In genomic region chrX:153608821-153609220, GRCh38 we compare ENCODE assay signal across 18 cellular contexts. TPM values are rescaled to one million over a fixed set of nuclear protein-coding genes. Genes with fewer than 3 reads are reported as not detected.
"Had no signal": no experiment of that assay in that cellular context is flagged by ENCODE, and none has a peak within 500 bp of the region (broad histone marks: within the 10 kb centered on the region; RNA-seq: fewer than 3 reads in every experiment).

No MANE protein-coding gene starts in this region.

- FAIRE-seq: endometrium, keratinocyte, pancreas, urothelium cell line had no signal

- DNase-seq: activated CD4-positive, alpha-beta T cell treated with anti-CD3 and anti-CD28 coated beads for 1 hour; activated CD4-positive, alpha-beta T cell treated with anti-CD3 and anti-CD28 coated beads, Interleukin-2, amount 50 U/mL, for 4 hours; activated naive CD4-positive, alpha-beta T cell treated with Interleukin-2 at 50 U/mL for 16 hours; activated naive CD8-positive, alpha-beta T cell treated with anti-CD3 and anti-CD28 coated beads, Interleukin-2, amount 50 U/mL, for 24 hours; gastrocnemius medialis; left lung; mammary epithelial cell; pancreas; sigmoid colon; stimulated activated CD4-positive, alpha-beta T cell treated with anti-CD3 and anti-CD28 coated beads, Interleukin-1b, Interleukin-23, amount 100 ng/mL, for 48 hours; T1000; thyroid gland had no signal

- H3K9me3 Mint-ChIP-seq: activated naive CD8-positive, alpha-beta T cell treated with anti-CD3 and anti-CD28 coated beads, Interleukin-2, amount 50 U/mL, for 24 hours; activated T-helper 17 cell treated with anti-CD3 and anti-CD28 coated beads, Interleukin-2, amount 50 U/mL, for 72 hours had no signal

- H3K4me1 ChIP-seq: pancreas had no signal

- H3K36me3 ChIP-seq: gastrocnemius medialis, left lung, pancreas, sigmoid colon, thyroid gland had no signal

- ATAC-seq: activated naive CD8-positive, alpha-beta T cell treated with anti-CD3 and anti-CD28 coated beads, Interleukin-2, amount 50 U/mL, for 24 hours; activated T-helper 17 cell treated with anti-CD3 and anti-CD28 coated beads, Interleukin-2, amount 50 U/mL, for 72 hours; gastrocnemius medialis; left lung; pancreas had no signal

- H3K36me3 Mint-ChIP-seq: T-cell had no signal

- H3K27me3 ChIP-seq: thyroid gland had no signal

- H3K27ac ChIP-seq: gastrocnemius medialis, left lung, pancreas, sigmoid colon, thyroid gland had no signal

- H3K4me1 Mint-ChIP-seq: activated T-helper 17 cell treated with anti-CD3 and anti-CD28 coated beads, Interleukin-2, amount 50 U/mL, for 72 hours had no signal

- H3K27ac Mint-ChIP-seq: activated naive CD8-positive, alpha-beta T cell treated with anti-CD3 and anti-CD28 coated beads, Interleukin-2, amount 50 U/mL, for 24 hours; activated T-helper 17 cell treated with anti-CD3 and anti-CD28 coated beads, Interleukin-2, amount 50 U/mL, for 72 hours had no signal

- H3K4me3 ChIP-seq: gastrocnemius medialis, left lung, pancreas, sigmoid colon, thyroid gland had no signal

- H3K27me3 Mint-ChIP-seq: activated naive CD8-positive, alpha-beta T cell treated with anti-CD3 and anti-CD28 coated beads, Interleukin-2, amount 50 U/mL, for 24 hours; activated T-helper 17 cell treated with anti-CD3 and anti-CD28 coated beads, Interleukin-2, amount 50 U/mL, for 72 hours had no signal

- H3K9me3 ChIP-seq: gastrocnemius medialis, left lung, pancreas, sigmoid colon, thyroid gland had no signal

RNA-seq across cellular contexts. Expression of gene DUSP9, which starts 38.2 kb away (rescaled TPM):
- total RNA-seq: cardiac septum, gastrocnemius medialis, sigmoid colon, thyroid gland had no signal
